Comparison of ENCODE assay signal across 8 cellular contexts in genomic region chr15:80567721-80568157, GRCh38.
DNase-seq lines count a peak whose midpoint lies in the region; ATAC-seq lines count a peak whose summit lies in the region.

No MANE protein-coding gene starts in this region.

- CTCF ChIA-PET in activated CD8-positive, alpha-beta memory T cell treated with anti-CD3 and anti-CD28 coated beads, Interleukin-2, amount 10 ng/mL, durations not matched to agents 7 days and 5 days (lab: Charles Lee), result interaction anchor here (1.6 to 3.7 kb wide), 3 partner anchors 208 to 698 kb away, joined by 4 to 34 read pairs (median 9); no protein-coding TSS in a partner anchor

- H3K27ac Mint-ChIP-seq in activated CD8-positive, alpha-beta memory T cell treated with anti-CD3 and anti-CD28 coated beads, Interleukin-2, amount 10 ng/mL, durations not matched to agents 7 days and 5 days, result no peak overlapping the region

- H3K9me3 Mint-ChIP-seq in activated CD8-positive, alpha-beta memory T cell treated with anti-CD3 and anti-CD28 coated beads, Interleukin-2, amount 10 ng/mL, durations not matched to agents 7 days and 5 days (ENCODE audit: low read depth), result no peaks in the 10 kb centered on the region

- H3K9me3 ChIP-seq in MG63, result no peaks in the 10 kb centered on the region

- H3K4me3 Mint-ChIP-seq in activated CD8-positive, alpha-beta memory T cell treated with anti-CD3 and anti-CD28 coated beads, Interleukin-2, amount 10 ng/mL, durations not matched to agents 7 days and 5 days, result no peak overlapping the region

- DNase-seq in activated CD8-positive, alpha-beta memory T cell treated with anti-CD3 and anti-CD28 coated beads, Interleukin-2, amount 10 ng/mL, durations not matched to agents 7 days and 5 days, result no peak
- no peak for DNase-seq in activated CD8-positive, alpha-beta memory T cell treated with anti-CD3 and anti-CD28 coated beads for 24 hours
- DNase-seq in MG63 (peak; percentile 50), SW 1271 (lab: John Stamatoyannopoulos, UW) (peak; percentile 50 to 86), midbrain (lab: John Stamatoyannopoulos, UW) (peak; percentile 75)
- no peak for DNase-seq in activated CD8-positive, alpha-beta memory T cell treated with anti-CD3 and anti-CD28 coated beads, Interleukin-2, amount 50 U/mL, for 4 hours

- no peaks in the 10 kb centered on the region for H3K27me3 ChIP-seq in MG63

- H3K36me3 ChIP-seq in MG63, result no peaks in the 10 kb centered on the region; the same call in 1 of the 2 replicates

- H3K27me3 Mint-ChIP-seq in activated CD8-positive, alpha-beta memory T cell treated with anti-CD3 and anti-CD28 coated beads, Interleukin-2, amount 10 ng/mL, durations not matched to agents 7 days and 5 days, result peaks cover 18% of the 10 kb centered on the region

- H3K4me1 Mint-ChIP-seq in activated CD8-positive, alpha-beta memory T cell treated with anti-CD3 and anti-CD28 coated beads, Interleukin-2, amount 10 ng/mL, durations not matched to agents 7 days and 5 days, result peaks cover 12% of the 10 kb centered on the region

- no peak overlapping the region for H3K4me3 ChIP-seq in MG63

- no peaks in the 10 kb centered on the region for H3K36me3 Mint-ChIP-seq in activated CD8-positive, alpha-beta memory T cell treated with anti-CD3 and anti-CD28 coated beads, Interleukin-2, amount 10 ng/mL, durations not matched to agents 7 days and 5 days

- peak; percentile 33 for ATAC-seq in activated CD8-positive, alpha-beta memory T cell treated with anti-CD3 and anti-CD28 coated beads, Interleukin-2, amount 10 ng/mL, durations not matched to agents 7 days and 5 days
- ATAC-seq in esophagus mucosa, result peak; percentile 70
- ATAC-seq in HG03460 (IDR thresholded peaks at IDR 0.05; ENCODE audit: unreplicated experiment), result no peak

Comparison
In these comparisons a context has a peak if more than half of its experiments do, and no peak if none do; other contexts are left out.
1. DNase-seq: peak in MG63 (single experiment), SW 1271 (2 of 2) and midbrain (single experiment); none in activated CD8-positive, alpha-beta memory T cell treated with anti-CD3 and anti-CD28 coated beads, Interleukin-2, amount 10 ng/mL, durations not matched to agents 7 days and 5 days (single experiment), activated CD8-positive, alpha-beta memory T cell treated with anti-CD3 and anti-CD28 coated beads for 24 hours (single experiment) and activated CD8-positive, alpha-beta memory T cell treated with anti-CD3 and anti-CD28 coated beads, Interleukin-2, amount 50 U/mL, for 4 hours (single experiment).